8 cellular contexts compared by ENCODE assay signal in genomic region chr5:18761801-18762200, GRCh38.
DNase-seq lines count a peak whose midpoint lies in the region; ATAC-seq, FAIRE-seq and TF ChIP-seq lines count a peak whose summit lies in the region.

No MANE protein-coding gene starts in this region.

- in situ Hi-C loops in ACHN (cut with HindIII; ENCODE audit: low pct_ligation_motif_present, low pct_unique_long_range_greater_than_20kb, low sequenced_read_pairs), result no loop called here

- no peak for TF ChIP-seq POLR2A in erythroblast (IDR thresholded peaks at IDR 0.05; ENCODE audit: low read length)

- peak; percentile 25 for DNase-seq in ACHN
- DNase-seq in RCC 7860 (ENCODE audit: low spot score), result peak; percentile 52
- no peak for DNase-seq in erythroblast (lab: John Stamatoyannopoulos, UW)
- DNase-seq in NAMALWA (ENCODE audit: low spot score), result no peak
- DNase-seq in NCI-H1694 (lab: John Stamatoyannopoulos, UW), result no peak
- DNase-seq in GM19240 (ENCODE audit: insufficient read length, low spot score), result no peak

- FAIRE-seq in RCC 7860 (lab: Jason Lieb, UNC), result no peak

- ATAC-seq in GM19035 (IDR thresholded peaks at IDR 0.05; ENCODE audit: unreplicated experiment), result peak; percentile 61
- ATAC-seq in HG03045 (IDR thresholded peaks at IDR 0.05; ENCODE audit: unreplicated experiment), result peak; percentile 72

Comparison
In these comparisons a context has a peak if more than half of its experiments do, and no peak if none do; other contexts are left out.
1. DNase-seq: peak in ACHN (single experiment) and RCC 7860 (single experiment); none in erythroblast (0 of 2), NAMALWA (single experiment), NCI-H1694 (single experiment) and GM19240 (single experiment).